21 cellular contexts compared by ENCODE assay signal in genomic region chr7:13201628-13202027, GRCh38.
"Had no signal": no experiment of that assay in that cellular context is flagged by ENCODE, and none has a peak within 500 bp of the region (broad histone marks: within the 10 kb centered on the region; RNA-seq: fewer than 3 reads in every experiment).

No MANE protein-coding gene starts in this region.

- H3K27ac ChIP-seq: brain microvascular endothelial cell, cardiac muscle cell, SK-N-MC had no signal

- H3K27me3 ChIP-seq: brain microvascular endothelial cell, cardiac muscle cell had no signal

- H3K4me3 ChIP-seq: cardiac muscle cell, SK-N-MC had no signal

- H3K36me3 ChIP-seq: brain microvascular endothelial cell, cardiac muscle cell had no signal

- DNase-seq: activated CD4-positive, alpha-beta T cell treated with anti-CD3 and anti-CD28 coated beads for 4 hours; activated CD8-positive, alpha-beta memory T cell treated with anti-CD3 and anti-CD28 coated beads, Interleukin-2, amount 50 U/mL, for 4 hours; activated CD8-positive, alpha-beta T cell treated with anti-CD3 and anti-CD28 coated beads for 36 hours; activated gamma-delta T cell treated with Interleukin-2 at 50 U/mL for 16 hours; activated naive CD4-positive, alpha-beta T cell treated with anti-CD3 and anti-CD28 coated beads, Interleukin-2, amount 10 ng/mL, durations not matched to agents 7 days and 5 days; activated naive CD8-positive, alpha-beta T cell treated with anti-CD3 and anti-CD28 coated beads for 36 hours; activated T-cell treated with anti-CD3 and anti-CD28 coated beads, Interleukin-2, amount 50 U/mL, for 72 hours; brain microvascular endothelial cell; cerebellar nuclear complex; NCI-H1092 treated with DMSO at 0.1 percent for 48 hours; NCI-H1417 treated with DMSO at 0.1 percent for 48 hours; NCI-H1694 treated with DMSO at 0.1 percent for 48 hours; NCI-H2029 treated with DMSO at 0.1 percent for 48 hours; NCI-H345; NCI-H510A; NCI-H69; NK-92 treated with Interleukin-12 subunit alpha and Interleukin-12 subunit beta, amount 100 ng/mL, for 24 hours; PC-3; SHP77 treated with DMSO at 0.1 percent for 48 hours had no signal
